In the genomic region with DNA sequence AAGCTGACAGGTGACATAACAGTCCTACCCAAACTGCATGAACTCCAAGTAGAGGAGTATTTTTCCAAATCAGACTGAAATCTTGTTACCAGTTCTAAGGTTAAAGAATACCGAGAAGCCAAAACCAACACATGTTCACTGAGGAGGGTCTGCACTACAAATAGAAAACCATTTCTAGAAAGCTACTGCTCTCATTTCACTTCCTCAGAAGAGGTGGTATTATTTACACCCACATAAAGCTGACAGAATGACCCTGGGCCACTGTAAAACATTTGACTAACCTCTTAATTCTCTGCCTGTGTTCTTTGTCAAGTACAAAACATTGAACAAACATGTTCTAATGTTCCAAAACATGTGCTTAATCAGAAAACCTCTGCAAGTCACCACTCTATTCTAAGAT, we compare ENCODE assay signal across 20 cellular contexts.
"Had no signal": no experiment of that assay in that cellular context is flagged by ENCODE, and none has a peak within 500 bp of the region (broad histone marks: within the 10 kb centered on the region; RNA-seq: fewer than 3 reads in every experiment).

No MANE protein-coding gene starts in this region.

- H3K27me3 Mint-ChIP-seq: activated naive CD8-positive, alpha-beta T cell treated with anti-CD3 and anti-CD28 coated beads, Interleukin-2, amount 10 ng/mL, durations not matched to agents 7 days and 5 days; central memory CD8-positive, alpha-beta T cell; naive B cell had no signal

- H3K4me3 Mint-ChIP-seq: activated naive CD8-positive, alpha-beta T cell treated with anti-CD3 and anti-CD28 coated beads, Interleukin-2, amount 10 ng/mL, durations not matched to agents 7 days and 5 days; activated T-helper 1 cell treated with anti-CD3 and anti-CD28 coated beads, Interleukin-12 subunit alpha, Interleukin-12 subunit beta, Interleukin-2, Interleukin-4 antibody, amounts not matched to agents 30 ng/mL and 10 ng/mL and 1 ng/mL, durations not matched to agents 14 hours and 24 hours and 36 hours; central memory CD8-positive, alpha-beta T cell; naive B cell had no signal

- H3K36me3 Mint-ChIP-seq: activated naive CD8-positive, alpha-beta T cell treated with anti-CD3 and anti-CD28 coated beads, Interleukin-2, amount 10 ng/mL, durations not matched to agents 7 days and 5 days; naive B cell had no signal

- H3K36me3 ChIP-seq: brain microvascular endothelial cell, esophagus squamous epithelium, left lung, right atrium auricular region had no signal

- H3K27me3 ChIP-seq: brain microvascular endothelial cell, esophagus squamous epithelium, hepatocyte, left lung, right atrium auricular region had no signal

- DNase-seq: activated CD4-positive, alpha-beta T cell treated with anti-CD3 and anti-CD28 coated beads, Interleukin-2, amount 50 U/mL, for 1 hour; activated CD8-positive, alpha-beta memory T cell treated with anti-CD3 and anti-CD28 coated beads for 24 hours; activated naive CD4-positive, alpha-beta T cell; activated naive CD8-positive, alpha-beta T cell treated with anti-CD3 and anti-CD28 coated beads, Interleukin-2, amount 10 ng/mL, durations not matched to agents 7 days and 5 days; anterior cingulate cortex; brain microvascular endothelial cell; esophagus squamous epithelium; left lung; mammary epithelial cell; naive B cell; posterior cingulate gyrus; small intestine; stimulated activated CD4-positive, alpha-beta T cell treated with anti-CD3 and anti-CD28 coated beads, Interleukin-4, amount 100 ng/mL, for 4 hours; stimulated activated naive CD8-positive, alpha-beta T cell treated with anti-CD3 and anti-CD28 coated beads, Interleukin-15, Interleukin-2, amounts not matched to agents 100 U/mL and 50 U/mL, for 24 hours had no signal

- H3K4me1 ChIP-seq: esophagus squamous epithelium, left lung, right atrium auricular region had no signal

- H3K4me3 ChIP-seq: coronary artery, esophagus squamous epithelium, hepatocyte, left lung, right atrium auricular region had no signal

- H3K27ac ChIP-seq: brain microvascular endothelial cell, coronary artery, esophagus squamous epithelium, hepatocyte, left lung, right atrium auricular region had no signal

- FAIRE-seq: keratinocyte, small intestine had no signal

- H3K27ac Mint-ChIP-seq: activated naive CD8-positive, alpha-beta T cell treated with anti-CD3 and anti-CD28 coated beads, Interleukin-2, amount 10 ng/mL, durations not matched to agents 7 days and 5 days; activated T-helper 1 cell treated with anti-CD3 and anti-CD28 coated beads, Interleukin-12 subunit alpha, Interleukin-12 subunit beta, Interleukin-2, Interleukin-4 antibody, amounts not matched to agents 30 ng/mL and 10 ng/mL and 1 ng/mL, durations not matched to agents 14 hours and 24 hours and 36 hours; naive B cell had no signal

- ATAC-seq: left lung; stimulated activated naive CD8-positive, alpha-beta T cell treated with anti-CD3 and anti-CD28 coated beads, Interleukin-15, Interleukin-2, amounts not matched to agents 100 U/mL and 50 U/mL, for 24 hours had no signal

- H3K9me3 Mint-ChIP-seq: activated T-helper 1 cell treated with anti-CD3 and anti-CD28 coated beads, Interleukin-12 subunit alpha, Interleukin-12 subunit beta, Interleukin-2, Interleukin-4 antibody, amounts not matched to agents 30 ng/mL and 10 ng/mL and 1 ng/mL, durations not matched to agents 14 hours and 24 hours and 36 hours had no signal

- H3K9me3 ChIP-seq: esophagus squamous epithelium had no signal

- H3K4me1 Mint-ChIP-seq: activated naive CD8-positive, alpha-beta T cell treated with anti-CD3 and anti-CD28 coated beads, Interleukin-2, amount 10 ng/mL, durations not matched to agents 7 days and 5 days; central memory CD8-positive, alpha-beta T cell; naive B cell had no signal
